28 cellular contexts compared by ENCODE assay signal in the genomic region with DNA sequence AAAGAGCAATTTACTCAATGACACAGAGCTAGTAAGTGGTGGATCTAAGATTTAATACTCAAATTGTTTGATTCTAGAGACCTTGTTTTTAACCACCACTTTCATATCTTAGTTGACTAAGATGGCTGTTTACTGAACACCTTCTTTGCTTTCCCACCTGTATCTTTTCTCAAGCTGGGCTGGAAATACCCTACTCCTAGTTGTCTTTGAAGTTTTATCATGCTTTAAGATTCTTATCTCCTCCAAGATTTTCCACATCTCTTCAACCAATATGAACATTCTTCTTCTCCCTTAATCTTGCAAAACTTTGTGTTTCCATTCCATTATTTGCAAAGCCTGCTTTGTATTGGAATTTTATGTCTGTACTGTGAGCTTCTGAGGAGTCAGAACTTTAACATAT.
"Had no signal": no experiment of that assay in that cellular context is flagged by ENCODE, and none has a peak within 500 bp of the region (broad histone marks: within the 10 kb centered on the region; RNA-seq: fewer than 3 reads in every experiment).

No MANE protein-coding gene starts in this region.

- H3K4me1 Mint-ChIP-seq: activated CD4-positive, alpha-beta T cell treated with anti-CD3 and anti-CD28 coated beads, Interleukin-2, amount 10 ng/mL, durations not matched to agents 24 days and 14 days; activated naive CD4-positive, alpha-beta T cell treated with anti-CD3 and anti-CD28 coated beads, Interleukin-2, amount 50 U/mL, for 24 hours; activated naive CD8-positive, alpha-beta T cell treated with anti-CD3 and anti-CD28 coated beads, Interleukin-2, amount 10 ng/mL, durations not matched to agents 7 days and 5 days had no signal

- H3K4me3 Mint-ChIP-seq: activated CD4-positive, alpha-beta T cell treated with anti-CD3 and anti-CD28 coated beads, Interleukin-2, amount 10 ng/mL, durations not matched to agents 24 days and 14 days; activated CD8-positive, alpha-beta T cell treated with anti-CD3 and anti-CD28 coated beads, Interleukin-2, amount 10 ng/mL, durations not matched to agents 7 days and 5 days; activated naive CD4-positive, alpha-beta T cell treated with anti-CD3 and anti-CD28 coated beads, Interleukin-2, amount 50 U/mL, for 24 hours; activated naive CD8-positive, alpha-beta T cell treated with anti-CD3 and anti-CD28 coated beads, Interleukin-2, amount 10 ng/mL, durations not matched to agents 7 days and 5 days; activated T-cell treated with anti-CD3 and anti-CD28 coated beads, Interleukin-2, amount 50 U/mL, for 24 hours; T-helper 1 cell treated with Interleukin-12 subunit alpha and Interleukin-12 subunit beta and Interleukin-4 antibody, amounts not matched to agents 30 μg/mL and 1 μg/mL, for 36 hours; T-helper 2 cell treated with Interferon-gamma antibody and Interleukin-4, amounts not matched to agents 5 μg/mL and 100 μg/mL, for 36 hours had no signal

- ATAC-seq: activated CD8-positive, alpha-beta T cell treated with anti-CD3 and anti-CD28 coated beads, Interleukin-2, amount 10 ng/mL, durations not matched to agents 7 days and 5 days; PC-3 had no signal

- H3K4me1 ChIP-seq: ascending aorta, breast epithelium, Peyer's patch, SJSA1 had no signal

- FAIRE-seq: TTC549 had no signal

- DNase-seq: activated CD4-positive, alpha-beta T cell treated with anti-CD3 and anti-CD28 coated beads, Interleukin-2, amount 10 ng/mL, durations not matched to agents 24 days and 14 days; activated CD4-positive, alpha-beta T cell treated with anti-CD3 and anti-CD28 coated beads, Interleukin-2, amount 50 U/mL, for 48 hours; activated CD8-positive, alpha-beta T cell treated with anti-CD3 and anti-CD28 coated beads, Interleukin-2, amount 10 ng/mL, durations not matched to agents 7 days and 5 days; activated gamma-delta T cell; activated naive CD4-positive, alpha-beta T cell treated with Interleukin-2 at 50 U/mL for 16 hours; activated naive CD8-positive, alpha-beta T cell treated with anti-CD3 and anti-CD28 coated beads, Interleukin-2, amount 10 ng/mL, durations not matched to agents 7 days and 5 days; activated T-cell treated with anti-CD3 and anti-CD28 coated beads, Interleukin-2, amount 50 U/mL, for 24 hours; amygdala; Karpas-422; NCI-H1048; NCI-H1694; NCI-H1930; NCI-H2081 treated with DMSO at 0.1 percent for 48 hours; NCI-H226; NCI-H446 treated with DMSO at 0.1 percent for 48 hours; NCI-H524; NK-92 treated with Interleukin-12 subunit alpha and Interleukin-12 subunit beta, amount 100 ng/mL, for 24 hours; PC-3; Peyer's patch; SK-N-SH had no signal

- H3K27me3 Mint-ChIP-seq: activated CD4-positive, alpha-beta T cell treated with anti-CD3 and anti-CD28 coated beads, Interleukin-2, amount 10 ng/mL, durations not matched to agents 24 days and 14 days; activated naive CD4-positive, alpha-beta T cell treated with anti-CD3 and anti-CD28 coated beads, Interleukin-2, amount 50 U/mL, for 24 hours; activated naive CD8-positive, alpha-beta T cell treated with anti-CD3 and anti-CD28 coated beads, Interleukin-2, amount 10 ng/mL, durations not matched to agents 7 days and 5 days; activated T-cell treated with anti-CD3 and anti-CD28 coated beads, Interleukin-2, amount 50 U/mL, for 24 hours had no signal

- H3K36me3 ChIP-seq: ascending aorta, breast epithelium, Peyer's patch, SJSA1 had no signal

- H3K27me3 ChIP-seq: ascending aorta, breast epithelium, Peyer's patch, SJSA1 had no signal

- H3K27ac ChIP-seq: ascending aorta, breast epithelium, Peyer's patch, SJSA1 had no signal

- H3K9me3 Mint-ChIP-seq: activated CD4-positive, alpha-beta T cell treated with anti-CD3 and anti-CD28 coated beads, Interleukin-2, amount 10 ng/mL, durations not matched to agents 24 days and 14 days; activated naive CD8-positive, alpha-beta T cell treated with anti-CD3 and anti-CD28 coated beads, Interleukin-2, amount 10 ng/mL, durations not matched to agents 7 days and 5 days; activated T-cell treated with anti-CD3 and anti-CD28 coated beads, Interleukin-2, amount 50 U/mL, for 24 hours; activated T-helper 2 cell treated with anti-CD3 and anti-CD28 coated beads, Interferon-gamma antibody, Interleukin-2, Interleukin-4, amounts not matched to agents 10 μg/mL and 5 μg/mL and 100 μg/mL, durations not matched to agents 14 hours and 24 hours and 36 hours; T-helper 1 cell treated with Interleukin-12 subunit alpha and Interleukin-12 subunit beta and Interleukin-4 antibody, amounts not matched to agents 30 μg/mL and 1 μg/mL, for 36 hours; T-helper 2 cell treated with Interferon-gamma antibody and Interleukin-4, amounts not matched to agents 5 μg/mL and 100 μg/mL, for 36 hours had no signal

- H3K36me3 Mint-ChIP-seq: activated naive CD4-positive, alpha-beta T cell treated with anti-CD3 and anti-CD28 coated beads, Interleukin-2, amount 50 U/mL, for 24 hours; activated naive CD8-positive, alpha-beta T cell treated with anti-CD3 and anti-CD28 coated beads, Interleukin-2, amount 10 ng/mL, durations not matched to agents 7 days and 5 days had no signal

- H3K9ac ChIP-seq: SK-N-SH had no signal

- H3K9me3 ChIP-seq: ascending aorta, breast epithelium, Peyer's patch, SJSA1, SK-N-SH had no signal

- H3K27ac Mint-ChIP-seq: activated CD4-positive, alpha-beta T cell treated with anti-CD3 and anti-CD28 coated beads, Interleukin-2, amount 10 ng/mL, durations not matched to agents 24 days and 14 days; activated CD8-positive, alpha-beta T cell treated with anti-CD3 and anti-CD28 coated beads, Interleukin-2, amount 10 ng/mL, durations not matched to agents 7 days and 5 days; activated naive CD4-positive, alpha-beta T cell treated with anti-CD3 and anti-CD28 coated beads, Interleukin-2, amount 50 U/mL, for 24 hours; activated naive CD8-positive, alpha-beta T cell treated with anti-CD3 and anti-CD28 coated beads, Interleukin-2, amount 10 ng/mL, durations not matched to agents 7 days and 5 days; activated T-cell treated with anti-CD3 and anti-CD28 coated beads, Interleukin-2, amount 50 U/mL, for 24 hours; activated T-helper 2 cell treated with anti-CD3 and anti-CD28 coated beads, Interferon-gamma antibody, Interleukin-2, Interleukin-4, amounts not matched to agents 10 μg/mL and 5 μg/mL and 100 μg/mL, durations not matched to agents 14 hours and 24 hours and 36 hours; T-helper 1 cell treated with Interleukin-12 subunit alpha and Interleukin-12 subunit beta and Interleukin-4 antibody, amounts not matched to agents 30 μg/mL and 1 μg/mL, for 36 hours; T-helper 2 cell treated with Interferon-gamma antibody and Interleukin-4, amounts not matched to agents 5 μg/mL and 100 μg/mL, for 36 hours had no signal

- H3K4me3 ChIP-seq: ascending aorta, breast epithelium, Peyer's patch, SJSA1 had no signal

- H3K4me2 ChIP-seq: SK-N-SH had no signal
